ENCODE assay signal across 2 cellular contexts in genomic region chr10:74013004-74013403, GRCh38.
A peak's percentile ranks its signal among the peaks of the same experiment; 100 is the strongest.
TF ChIP-seq lines count a peak whose summit lies in the region.

No MANE protein-coding gene starts in this region.

TF ChIP-seq in HEK293, 187 proteins besides CTCF, POLR2A, EP300 and RAD21:
- TF ChIP-seq ZNF791 (tag by site-specific recombination; IDR thresholded peaks at IDR 0.05) (no peak), PRDM6 (tag by site-specific recombination; IDR thresholded peaks at IDR 0.05) (peak; percentile 54; the same call in 1 of the 2 replicates), ZNF155 (tag by site-specific recombination; IDR thresholded peaks at IDR 0.05) (no peak), ZNF664 (tag by site-specific recombination; IDR thresholded peaks at IDR 0.05) (peak; percentile 30; the same call in 1 of the 2 replicates)

TF ChIP-seq in K562, 482 proteins besides CTCF, POLR2A, EP300 and RAD21:
- TF ChIP-seq PPARD (CRISPR knock-in tag; IDR thresholded peaks at IDR 0.05) (no peak), ELF2 (CRISPR knock-in tag; IDR thresholded peaks at IDR 0.05) (0 out of 2 replicates have a peak, but pooled peaks have one; percentile 20)
